In genomic region chr20:56412949-56413348, GRCh38 we compare ENCODE assay signal across 11 cellular contexts. TPM values are rescaled to one million over a fixed set of nuclear protein-coding genes. Genes with fewer than 3 reads are reported as not detected.
DNase-seq lines count a peak whose midpoint lies in the region; ATAC-seq and TF ChIP-seq lines count a peak whose summit lies in the region.
"Had no signal": no experiment of that assay in that cellular context is flagged by ENCODE, and none has a peak within 500 bp of the region (broad histone marks: within the 10 kb centered on the region; RNA-seq: fewer than 3 reads in every experiment).

No MANE protein-coding gene starts in this region.

- peaks cover 45% of the 10 kb centered on the region for H3K4me1 ChIP-seq in effector memory CD4-positive, alpha-beta T cell (ENCODE audit: control insufficient read depth, insufficient read depth, low read length, poor library complexity, severe bottlenecking)
- H3K4me1 ChIP-seq in rectal smooth muscle tissue (ENCODE audit: control insufficient read depth, insufficient read depth, low read length) (no peaks in the 10 kb centered on the region), mesendoderm (ENCODE audit: control insufficient read depth, low read depth, low read length) (no peaks in the 10 kb centered on the region)
- H3K4me1 ChIP-seq: breast epithelium had no signal

- CTCF ChIA-PET in CD4-positive, alpha-beta T cell (lab: Charles Lee): interaction anchor here (0.6 to 1.6 kb wide), 5 partner anchors 9 to 56 kb away, joined by 3 to 5 read pairs (median 3); partner anchors contain the start of gene RTF2
- CTCF ChIA-PET in T-cell (lab: Charles Lee): interaction anchor here (0.7 to 2.6 kb wide), 13 partner anchors 10 to 981 kb away, joined by 3 to 11 read pairs (median 3); partner anchors contain the start of genes AURKA (in 1 of the 2), CSTF1 (in 1 of the 2) and RTF2 (in 1 of the 2)

- no peak overlapping the region for H3K56ac ChIP-seq in mesendoderm (ENCODE audit: low read length)

- DNase-seq in CD4-positive, alpha-beta T cell: no peak
- no peak for DNase-seq in T-cell
- no peak for DNase-seq in effector memory CD4-positive, alpha-beta T cell
- DNase-seq in endothelial cell (ENCODE audit: low spot score): no peak
- no peak for DNase-seq in GDM1 (lab: John Stamatoyannopoulos, UW)
- no peak for DNase-seq in mesendoderm
- DNase-seq: activated CD8-positive, alpha-beta memory T cell treated with anti-CD3 and anti-CD28 coated beads for 24 hours; NCI-H2171; stimulated activated naive B cell treated with anti-CD40 and anti-IgM and Interleukin-4, amounts not matched to agents 10 μg/mL and 1 μg/mL and 100 μg/mL, for 72 hours had no signal

- no peaks in the 10 kb centered on the region for H3K27me3 Mint-ChIP-seq in CD4-positive, alpha-beta T cell
- H3K27me3 Mint-ChIP-seq in T-cell (no peaks in the 10 kb centered on the region), endothelial cell (ENCODE audit: unreplicated experiment) (peaks cover 4% of the 10 kb centered on the region)
- H3K27me3 Mint-ChIP-seq: stimulated activated naive B cell treated with anti-CD40 and anti-IgM and Interleukin-4, amounts not matched to agents 10 μg/mL and 1 μg/mL and 100 μg/mL, for 72 hours had no signal

- POLR2A ChIA-PET in CD4-positive, alpha-beta T cell (lab: Charles Lee): interaction anchor here (1.1 to 3.8 kb wide), 13 partner anchors 9 to 985 kb away, joined by 3 to 45 read pairs (median 6); partner anchors contain the start of genes AURKA, CSTF1, FAM210B and RTF2
- POLR2A ChIA-PET in T-cell (lab: Charles Lee): interaction anchor here (0.6 to 2.3 kb wide), 14 partner anchors 8 to 1206 kb away, joined by 3 to 16 read pairs (median 4); partner anchors contain the start of genes AURKA (in 1 of the 2) and CSTF1 (in 1 of the 2)

- no peaks in the 10 kb centered on the region for H3K9me3 ChIP-seq in CD4-positive, alpha-beta T cell (ENCODE audit: control insufficient read depth, low read length)
- no peaks in the 10 kb centered on the region for H3K9me3 ChIP-seq in effector memory CD4-positive, alpha-beta T cell (ENCODE audit: control insufficient read depth, low read length)
- H3K9me3 ChIP-seq: breast epithelium had no signal

- ATAC-seq in CD4-positive, alpha-beta T cell (ENCODE audit: poor library complexity): no peak
- no peak for ATAC-seq in T-cell (replicated peaks in 1 of 4)

- peaks cover 69% of the 10 kb centered on the region for H3K4me1 Mint-ChIP-seq in CD4-positive, alpha-beta T cell (ENCODE audit: low read depth)
- H3K4me1 Mint-ChIP-seq in T-cell (peaks cover 66 to 70% (median 69%) of the 10 kb centered on the region in 3 donors), endothelial cell (ENCODE audit: unreplicated experiment) (peaks cover 20% of the 10 kb centered on the region)

- peaks cover 31% of the 10 kb centered on the region for H3K36me3 Mint-ChIP-seq in CD4-positive, alpha-beta T cell (ENCODE audit: low read depth)
- H3K36me3 Mint-ChIP-seq in T-cell (peaks cover 18% of the 10 kb centered on the region), endothelial cell (ENCODE audit: low read depth, unreplicated experiment) (no peaks in the 10 kb centered on the region)

- no peak overlapping the region for H3K23ac ChIP-seq in mesendoderm (ENCODE audit: low read length)

- H3K9ac ChIP-seq in rectal smooth muscle tissue (ENCODE audit: low read length) (no peak overlapping the region), mesendoderm (ENCODE audit: low read length) (no peak overlapping the region)

- H3K4me3 Mint-ChIP-seq in CD4-positive, alpha-beta T cell: peak overlapping the region; percentile 95
- H3K4me3 Mint-ChIP-seq in T-cell: peak overlapping the region; percentile 80 to 90 (median 88)
- H3K4me3 Mint-ChIP-seq in endothelial cell (ENCODE audit: unreplicated experiment): no peak overlapping the region

- H3K36me3 ChIP-seq in effector memory CD4-positive, alpha-beta T cell (ENCODE audit: control insufficient read depth, insufficient read depth, low read length): peaks cover under 1% of the 10 kb centered on the region
- H3K36me3 ChIP-seq in rectal smooth muscle tissue (ENCODE audit: control insufficient read depth, insufficient read depth, low read length) (peaks cover 2% of the 10 kb centered on the region), mesendoderm (ENCODE audit: control insufficient read depth, insufficient read depth, low read length) (no peaks in the 10 kb centered on the region)
- H3K36me3 ChIP-seq: breast epithelium had no signal

- no peaks in the 10 kb centered on the region for H3K9me3 Mint-ChIP-seq in CD4-positive, alpha-beta T cell
- H3K9me3 Mint-ChIP-seq in T-cell: no peaks in the 10 kb centered on the region
- no peaks in the 10 kb centered on the region for H3K9me3 Mint-ChIP-seq in endothelial cell (ENCODE audit: unreplicated experiment)
- H3K9me3 Mint-ChIP-seq: stimulated activated naive B cell treated with anti-CD40 and anti-IgM and Interleukin-4, amounts not matched to agents 10 μg/mL and 1 μg/mL and 100 μg/mL, for 72 hours had no signal

- no peak overlapping the region for H2AK5ac ChIP-seq in mesendoderm (ENCODE audit: low read length)

- no peak overlapping the region for H4K5ac ChIP-seq in mesendoderm (ENCODE audit: low read length)

- no peak overlapping the region for H2BK5ac ChIP-seq in mesendoderm (ENCODE audit: low read length)

- no peak overlapping the region for H4K8ac ChIP-seq in mesendoderm (ENCODE audit: low read depth, low read length)

- H2BK120ac ChIP-seq in mesendoderm (ENCODE audit: low read depth, low read length): no peak overlapping the region

- H3K27ac Mint-ChIP-seq in CD4-positive, alpha-beta T cell: peak overlapping the region; percentile 91
- peak overlapping the region; percentile 92 to 93 for H3K27ac Mint-ChIP-seq in T-cell
- H3K27ac Mint-ChIP-seq in endothelial cell (ENCODE audit: unreplicated experiment): no peak overlapping the region

- H3K18ac ChIP-seq in mesendoderm (ENCODE audit: low read length): no peak overlapping the region

- H3K79me2 ChIP-seq in mesendoderm (ENCODE audit: control insufficient read depth, insufficient read depth, low read length): no peaks in the 10 kb centered on the region

- H3K27me3 ChIP-seq in CD4-positive, alpha-beta T cell (ENCODE audit: control insufficient read depth, insufficient read depth, low read length): no peaks in the 10 kb centered on the region
- no peaks in the 10 kb centered on the region for H3K27me3 ChIP-seq in effector memory CD4-positive, alpha-beta T cell (replicated peaks; ENCODE audit: control insufficient read depth, insufficient read depth, low read length, poor library complexity, severe bottlenecking)
- H3K27me3 ChIP-seq in rectal smooth muscle tissue (ENCODE audit: control insufficient read depth, insufficient read depth, low read length): no peaks in the 10 kb centered on the region
- no peaks in the 10 kb centered on the region for H3K27me3 ChIP-seq in mesendoderm (ENCODE audit: insufficient read depth, low read length, poor library complexity)
- H3K27me3 ChIP-seq: breast epithelium had no signal

- peak overlapping the region; percentile 54 for H3K4me3 ChIP-seq in effector memory CD4-positive, alpha-beta T cell (ENCODE audit: insufficient read depth, low read depth, low read length, poor library complexity, severe bottlenecking)
- H3K4me3 ChIP-seq in rectal smooth muscle tissue (ENCODE audit: low read length) (peak overlapping the region; percentile 30), mesendoderm (ENCODE audit: low read length) (no peak overlapping the region)

- no peaks in the 10 kb centered on the region for H3K79me1 ChIP-seq in mesendoderm (ENCODE audit: low read length)

- H3K27ac ChIP-seq in CD4-positive, alpha-beta T cell (ENCODE audit: low read depth, low read length): peak overlapping the region; percentile 50
- H3K27ac ChIP-seq in effector memory CD4-positive, alpha-beta T cell (ENCODE audit: insufficient read depth, low read length, poor library complexity, severe bottlenecking): peak overlapping the region; percentile 81
- H3K27ac ChIP-seq in rectal smooth muscle tissue (ENCODE audit: low read depth, low read length): no peak overlapping the region
- H3K27ac ChIP-seq in mesendoderm (ENCODE audit: low read depth, low read length): no peak overlapping the region

- H2BK15ac ChIP-seq in mesendoderm (replicated peaks; ENCODE audit: low read depth): no peak overlapping the region

- no peak for TF ChIP-seq CTCF in CD4-positive, alpha-beta T cell (IDR thresholded peaks at IDR 0.05)
- TF ChIP-seq CTCF in endothelial cell (IDR thresholded peaks at IDR 0.05; ENCODE audit: unreplicated experiment): no peak

- H3K4me2 ChIP-seq in mesendoderm (ENCODE audit: low read length): no peak overlapping the region

- WGBS in mesendoderm (ENCODE audit: extremely low coverage, insufficient coverage, low lambda C conversion rate): no CpG with 5 or more reads among the region's 3 CpGs

- H3K4ac ChIP-seq in mesendoderm (ENCODE audit: low read depth, low read length): no peak overlapping the region

- intact Hi-C loops in CD4-positive, alpha-beta T cell (cut with DNase I, micrococcal nuclease): loop anchor here in 1 of 2 experiments (1.0 to 2.0 kb wide), 4 partner anchors 21 to 55 kb away; partner anchors contain the start of genes AURKA, CSTF1 and RTF2

RNA-seq across cellular contexts. Expression of gene CASS4, which starts 0.9 kb away (rescaled TPM):
- total RNA-seq in CD4-positive, alpha-beta T cell: 10 to 100 TPM; 37.0 to 39.8 TPM
- total RNA-seq in T-cell (10 to 100 TPM in 3 of 5 donors, 1 to 10 TPM in 2; 8.0 to 13.8 (median 11.2) TPM), endothelial cell (ENCODE audit: unreplicated experiment) (not detected)
- polyA plus RNA-seq in mesendoderm (2013, experiment 1 of 2): not detected
- not detected for polyA plus RNA-seq in mesendoderm (2013, experiment 2 of 2)

RNA-seq across cellular contexts. Expression of gene CSTF1, which starts 20.5 kb away (rescaled TPM):
- total RNA-seq in CD4-positive, alpha-beta T cell: 10 to 100 TPM; 20.7 to 21.8 TPM
- total RNA-seq in T-cell: 10 to 100 TPM; 17.3 to 47.7 (median 41.9) TPM
- 42.0 TPM for total RNA-seq in endothelial cell (ENCODE audit: unreplicated experiment)
- polyA plus RNA-seq in mesendoderm (2013, experiment 1 of 2): 39.7 TPM
- 40.9 TPM for polyA plus RNA-seq in mesendoderm (2013, experiment 2 of 2)

RNA-seq across cellular contexts. Expression of gene AURKA, which starts 20.9 kb away (rescaled TPM):
- under 1 TPM; 0.25 to 0.36 TPM for total RNA-seq in CD4-positive, alpha-beta T cell
- 1 to 10 TPM; 1.3 to 2.3 (median 2.0) TPM for total RNA-seq in T-cell
- 14.3 TPM for total RNA-seq in endothelial cell (ENCODE audit: unreplicated experiment)
- 91.0 TPM for polyA plus RNA-seq in mesendoderm (2013, experiment 1 of 2)
- polyA plus RNA-seq in mesendoderm (2013, experiment 2 of 2): 89.8 TPM

RNA-seq across cellular contexts. Expression of gene FAM210B, which starts 54.2 kb away (rescaled TPM):
- 10 to 100 TPM; 14.4 to 14.7 TPM for total RNA-seq in CD4-positive, alpha-beta T cell
- 10 to 100 TPM; 17.2 to 23.9 (median 20.4) TPM for total RNA-seq in T-cell
- total RNA-seq in endothelial cell (ENCODE audit: unreplicated experiment): 20.1 TPM
- polyA plus RNA-seq in mesendoderm (2013, experiment 1 of 2): 17.0 TPM
- polyA plus RNA-seq in mesendoderm (2013, experiment 2 of 2): 17.2 TPM

RNA-seq across cellular contexts. Expression of gene RTF2, which starts 55.5 kb away (rescaled TPM):
- total RNA-seq in CD4-positive, alpha-beta T cell: 10 to 100 TPM; 52.7 to 55.2 TPM
- total RNA-seq in T-cell: 10 to 100 TPM; 55.8 to 69.7 (median 64.8) TPM
- 79.9 TPM for total RNA-seq in endothelial cell (ENCODE audit: unreplicated experiment)
- 41.7 TPM for polyA plus RNA-seq in mesendoderm (2013, experiment 1 of 2)
- polyA plus RNA-seq in mesendoderm (2013, experiment 2 of 2): 43.6 TPM

Comparison
In these comparisons a context has a peak if more than half of its experiments do, and no peak if none do; other contexts are left out.
1. H3K27ac ChIP-seq: peak in CD4-positive, alpha-beta T cell (single experiment) and effector memory CD4-positive, alpha-beta T cell (single experiment); none in rectal smooth muscle tissue (single experiment) and mesendoderm (single experiment).